8 cellular contexts compared by ENCODE assay signal in genomic region chr1:216221260-216221700, GRCh38.
DNase-seq lines count a peak whose midpoint lies in the region; ATAC-seq lines count a peak whose summit lies in the region.

No MANE protein-coding gene starts in this region.

- H3K9me3 ChIP-seq in neuron (ENCODE audit: low read length) = no peaks in the 10 kb centered on the region

- peaks cover 5% of the 10 kb centered on the region for H3K4me1 ChIP-seq in neuron (ENCODE audit: insufficient read depth, low read length)

- no peaks in the 10 kb centered on the region for H3K27me3 ChIP-seq in neuron (ENCODE audit: insufficient read depth, low read length)

- peaks cover 2% of the 10 kb centered on the region for H3K4me1 Mint-ChIP-seq in activated CD4-positive, alpha-beta memory T cell treated with anti-CD3 and anti-CD28 coated beads for 36 hours (ENCODE audit: low read depth)

- POLR2A ChIA-PET in activated CD4-positive, alpha-beta memory T cell treated with anti-CD3 and anti-CD28 coated beads for 36 hours (lab: Charles Lee) = no interaction called here

- no peaks in the 10 kb centered on the region for H3K27me3 Mint-ChIP-seq in activated CD4-positive, alpha-beta memory T cell treated with anti-CD3 and anti-CD28 coated beads for 36 hours

- peak overlapping the region; percentile 50 for H3K4me3 Mint-ChIP-seq in activated CD4-positive, alpha-beta memory T cell treated with anti-CD3 and anti-CD28 coated beads for 36 hours

- peak overlapping the region; percentile 55 for H3K4me3 ChIP-seq in neuron (ENCODE audit: low read length)

- CTCF ChIA-PET in activated CD4-positive, alpha-beta memory T cell treated with anti-CD3 and anti-CD28 coated beads for 36 hours (lab: Charles Lee) = interaction anchor here (1.3 to 1.6 kb wide), 2 partner anchors 10 to 32 kb away, joined by 4 to 5 read pairs; no protein-coding TSS in a partner anchor

- ATAC-seq in GM19351 (IDR thresholded peaks at IDR 0.05; ENCODE audit: unreplicated experiment) (peak; percentile 100), HG03378 (IDR thresholded peaks at IDR 0.05; ENCODE audit: unreplicated experiment) (peak; percentile 98)

- H2AFZ ChIP-seq in neuron (ENCODE audit: low read depth, low read length) = peak overlapping the region; percentile 35

- DNase-seq in D341Med (ENCODE audit: low spot score) = peak; percentile 58
- DNase-seq in NCI-H2227 treated with DMSO at 0.1 percent for 48 hours (lab: John Stamatoyannopoulos, UW) = peak; percentile 49
- no peak for DNase-seq in activated CD4-positive, alpha-beta memory T cell treated with anti-CD3 and anti-CD28 coated beads for 36 hours
- DNase-seq in germinal center (ENCODE audit: low spot score) = peak; percentile 7
- no peak for DNase-seq in stimulated activated CD4-positive, alpha-beta T cell treated with anti-CD3 and anti-CD28 coated beads, Interleukin-2, amount 100 ng/mL, for 48 hours

- intact Hi-C loops in activated CD4-positive, alpha-beta memory T cell treated with anti-CD3 and anti-CD28 coated beads for 36 hours (cut with micrococcal nuclease) = no loop called here

- no peaks in the 10 kb centered on the region for H3K36me3 ChIP-seq in neuron (ENCODE audit: insufficient read depth, low read length)

- H3K9me3 Mint-ChIP-seq in activated CD4-positive, alpha-beta memory T cell treated with anti-CD3 and anti-CD28 coated beads for 36 hours = peaks cover 4% of the 10 kb centered on the region

- peaks cover 2% of the 10 kb centered on the region for H3K36me3 Mint-ChIP-seq in activated CD4-positive, alpha-beta memory T cell treated with anti-CD3 and anti-CD28 coated beads for 36 hours

- H3K27ac Mint-ChIP-seq in activated CD4-positive, alpha-beta memory T cell treated with anti-CD3 and anti-CD28 coated beads for 36 hours = no peak overlapping the region

Comparison
In these comparisons a context has a peak if more than half of its experiments do, and no peak if none do; other contexts are left out.
1. DNase-seq: peak in D341Med (single experiment), NCI-H2227 treated with DMSO at 0.1 percent for 48 hours (single experiment) and germinal center (single experiment); none in activated CD4-positive, alpha-beta memory T cell treated with anti-CD3 and anti-CD28 coated beads for 36 hours (single experiment) and stimulated activated CD4-positive, alpha-beta T cell treated with anti-CD3 and anti-CD28 coated beads, Interleukin-2, amount 100 ng/mL, for 48 hours (0 of 2).